ENCODE assay signal across 8 cellular contexts in genomic region chr16:19524356-19524865, GRCh38. TPM values are rescaled to one million over a fixed set of nuclear protein-coding genes. Genes with fewer than 3 reads are reported as not detected.
DNase-seq lines count a peak whose midpoint lies in the region; ATAC-seq and TF ChIP-seq lines count a peak whose summit lies in the region.

No MANE protein-coding gene starts in this region.

- no peaks in the 10 kb centered on the region for H3K9me3 Mint-ChIP-seq in activated CD4-positive, alpha-beta memory T cell treated with anti-CD3 and anti-CD28 coated beads, Interleukin-2, amount 10 ng/mL, durations not matched to agents 7 days and 5 days
- H3K9me3 Mint-ChIP-seq in progenitor cell of endocrine pancreas (ENCODE audit: low read depth) = no peaks in the 10 kb centered on the region

- H3K27me3 ChIP-seq in BJ (ENCODE audit: control insufficient read depth, insufficient read depth, low read length) (no peaks in the 10 kb centered on the region), heart left ventricle (no peaks in the 10 kb centered on the region)

- CTCF ChIA-PET in BJ (lab: Yijun Ruan, JAX) = interaction anchor here (1.3 to 1.6 kb wide), 3 partner anchors 16 to 362 kb away, joined by 4 read pairs; no protein-coding TSS in a partner anchor
- CTCF ChIA-PET in activated CD4-positive, alpha-beta memory T cell treated with anti-CD3 and anti-CD28 coated beads, Interleukin-2, amount 10 ng/mL, durations not matched to agents 7 days and 5 days (lab: Charles Lee) = interaction anchor here (0.8 to 2.2 kb wide), 4 partner anchors 8 to 33 kb away, joined by 3 to 30 read pairs (median 6); partner anchors contain the start of gene VPS35L

- no peak for TF ChIP-seq POLR2A in heart left ventricle (IDR thresholded peaks at IDR 0.05)

- H3K4me1 ChIP-seq in heart left ventricle = peaks cover 3 to 45% (median 31%) of the 10 kb centered on the region in 12 donors

- WGBS in heart left ventricle, 4 donors = 1 to 8% (median 3%) methylated on average over 8 to 18 of the region's 18 CpGs

- peak overlapping the region; percentile 83 for H3K27ac Mint-ChIP-seq in activated CD4-positive, alpha-beta memory T cell treated with anti-CD3 and anti-CD28 coated beads, Interleukin-2, amount 10 ng/mL, durations not matched to agents 7 days and 5 days
- H3K27ac Mint-ChIP-seq in progenitor cell of endocrine pancreas = peak overlapping the region; percentile 95

- DNase-seq in BJ (ENCODE audit: low read depth) (no peak), HT-29 (ENCODE audit: low spot score) (peak; percentile 13), heart left ventricle (no peak), progenitor cell of endocrine pancreas (ENCODE audit: low spot score, unreplicated experiment) (no peak), UCSD-AML1 (lab: John Stamatoyannopoulos, UW; ENCODE audit: unreplicated experiment) (no peak)
- no peak for DNase-seq in activated CD4-positive, alpha-beta memory T cell treated with anti-CD3 and anti-CD28 coated beads, Interleukin-2, amount 10 ng/mL, durations not matched to agents 7 days and 5 days
- DNase-seq in activated CD8-positive, alpha-beta memory T cell treated with anti-CD3 and anti-CD28 coated beads for 24 hours = no peak

- peaks cover 49% of the 10 kb centered on the region for H3K4me1 Mint-ChIP-seq in activated CD4-positive, alpha-beta memory T cell treated with anti-CD3 and anti-CD28 coated beads, Interleukin-2, amount 10 ng/mL, durations not matched to agents 7 days and 5 days
- peaks cover 33% of the 10 kb centered on the region for H3K4me1 Mint-ChIP-seq in progenitor cell of endocrine pancreas (ENCODE audit: low read depth)

- intact Hi-C loops in heart left ventricle (cut with DNase I) = loop anchor here in 2 of 10 donors (5.0 to 10.0 kb wide), 2 partner anchors 33 to 460 kb away; partner anchors contain the start of genes COQ7 (in 1 of the 2) and VPS35L (in 1 of the 2)

- no peaks in the 10 kb centered on the region for H3K27me3 Mint-ChIP-seq in activated CD4-positive, alpha-beta memory T cell treated with anti-CD3 and anti-CD28 coated beads, Interleukin-2, amount 10 ng/mL, durations not matched to agents 7 days and 5 days
- no peaks in the 10 kb centered on the region for H3K27me3 Mint-ChIP-seq in progenitor cell of endocrine pancreas

- H3K36me3 Mint-ChIP-seq in activated CD4-positive, alpha-beta memory T cell treated with anti-CD3 and anti-CD28 coated beads, Interleukin-2, amount 10 ng/mL, durations not matched to agents 7 days and 5 days (ENCODE audit: low read depth) = peaks cover 34% of the 10 kb centered on the region
- H3K36me3 Mint-ChIP-seq in progenitor cell of endocrine pancreas (ENCODE audit: insufficient read depth) = peaks cover 2% of the 10 kb centered on the region

- no peak for TF ChIP-seq CTCF in BJ (IDR thresholded peaks at IDR 0.05; ENCODE audit: insufficient read depth, low read depth, low read length)
- TF ChIP-seq CTCF in heart left ventricle (IDR thresholded peaks at IDR 0.05) = no peak
- TF ChIP-seq CTCF in progenitor cell of endocrine pancreas (IDR thresholded peaks at IDR 0.05; ENCODE audit: unreplicated experiment) = no peak

- peak overlapping the region; percentile 96 for H3K4me3 Mint-ChIP-seq in activated CD4-positive, alpha-beta memory T cell treated with anti-CD3 and anti-CD28 coated beads, Interleukin-2, amount 10 ng/mL, durations not matched to agents 7 days and 5 days
- peak overlapping the region; percentile 98 for H3K4me3 Mint-ChIP-seq in progenitor cell of endocrine pancreas (ENCODE audit: low read depth)

- no peaks in the 10 kb centered on the region for H3K9me3 ChIP-seq in heart left ventricle

- peak overlapping the region in 9 of 12 donors; percentile 10 to 68 (median 57) for H3K27ac ChIP-seq in heart left ventricle

- POLR2A ChIA-PET in BJ (lab: Charles Lee) = interaction anchor here (0.5 kb wide), 1 partner anchor 402 kb away, joined by 13 read pairs; no protein-coding TSS in a partner anchor
- POLR2A ChIA-PET in activated CD4-positive, alpha-beta memory T cell treated with anti-CD3 and anti-CD28 coated beads, Interleukin-2, amount 10 ng/mL, durations not matched to agents 7 days and 5 days (lab: Charles Lee) = interaction anchor here (0.6 to 3.4 kb wide), 16 partner anchors 11 to 736 kb away, joined by 3 to 103 read pairs (median 4); partner anchors contain the start of genes COQ7, ITPRIPL2 and VPS35L

- H3K36me3 ChIP-seq in BJ (ENCODE audit: control insufficient read depth, insufficient read depth, low read length) (peaks cover 5% of the 10 kb centered on the region), heart left ventricle (peaks cover 0 to 19% (median 18%) of the 10 kb centered on the region in 9 donors)

- H3K4me3 ChIP-seq in BJ (ENCODE audit: low read depth, low read length) (peak overlapping the region; percentile 90), heart left ventricle (peak overlapping the region; percentile 55 to 97 (median 90))

- ATAC-seq in heart left ventricle (peak in 1 of 4 donors; percentile 0), HG02885 (IDR thresholded peaks at IDR 0.05; ENCODE audit: poor library complexity, unreplicated experiment) (no peak)

RNA-seq across cellular contexts. Expression of gene CCP110, which starts 0.7 kb away (rescaled TPM):
- 2.6 and 5.6 TPM in 2 replicates for polyA plus RNA-seq in BJ (2011; rRNA removed)
- 1.7 and 2.7 TPM in 2 replicates for polyA minus RNA-seq in BJ (2011; rRNA and poly(A)+ RNA removed)
- 3.4 and 4.8 TPM in 2 replicates for total RNA-seq in HT-29 (2014; rRNA removed; shearing (Covaris generic))
- total RNA-seq in activated CD4-positive, alpha-beta memory T cell treated with anti-CD3 and anti-CD28 coated beads, Interleukin-2, amount 10 ng/mL, durations not matched to agents 7 days and 5 days = 10 to 100 TPM; 44.7 to 50.9 TPM
- total RNA-seq in heart left ventricle = 10 to 100 TPM in 3 of 9 donors, 1 to 10 TPM in 6; 5.6 to 13.5 (median 8.7) TPM
- polyA plus RNA-seq in heart left ventricle = 1 to 10 TPM; 3.1 to 5.3 TPM
- 24.8 and 25.5 TPM in 2 replicates for total RNA-seq in progenitor cell of endocrine pancreas

RNA-seq across cellular contexts. Expression of gene GDE1, which starts 2.5 kb away (rescaled TPM):
- polyA plus RNA-seq in BJ (2011; rRNA removed) (39.7 and 52.0 TPM in 2 replicates), heart left ventricle (10 to 100 TPM; 53.3 to 80.9 TPM)
- polyA minus RNA-seq in BJ (2011; rRNA and poly(A)+ RNA removed) = 11.9 and 14.9 TPM in 2 replicates
- 64.4 and 67.2 TPM in 2 replicates for total RNA-seq in HT-29 (2014; rRNA removed; shearing (Covaris generic))
- total RNA-seq in activated CD4-positive, alpha-beta memory T cell treated with anti-CD3 and anti-CD28 coated beads, Interleukin-2, amount 10 ng/mL, durations not matched to agents 7 days and 5 days = 10 to 100 TPM; 54.6 to 55.4 TPM
- total RNA-seq in heart left ventricle (100 to 1,000 TPM in 5 of 9 donors, 10 to 100 TPM in 4; 77.7 to 134 (median 109) TPM), progenitor cell of endocrine pancreas (110 and 116 TPM in 2 replicates)

RNA-seq across cellular contexts. Expression of gene VPS35L, which starts 31.1 kb away (rescaled TPM):
- polyA plus RNA-seq in BJ (2011; rRNA removed) = 40.1 and 83.2 TPM in 2 replicates
- polyA minus RNA-seq in BJ (2011; rRNA and poly(A)+ RNA removed) = 72.0 and 82.5 TPM in 2 replicates
- total RNA-seq in HT-29 (2014; rRNA removed; shearing (Covaris generic)) = 0.65 and 1.7 TPM in 2 replicates
- 10 to 100 TPM; 48.7 to 55.4 TPM for total RNA-seq in activated CD4-positive, alpha-beta memory T cell treated with anti-CD3 and anti-CD28 coated beads, Interleukin-2, amount 10 ng/mL, durations not matched to agents 7 days and 5 days
- total RNA-seq in heart left ventricle = 10 to 100 TPM; 20.6 to 47.3 (median 27.0) TPM
- 10 to 100 TPM; 13.7 to 17.8 TPM for polyA plus RNA-seq in heart left ventricle
- total RNA-seq in progenitor cell of endocrine pancreas = 82.7 and 88.4 TPM in 2 replicates
